ENCODE assay signal across 7 cellular contexts in the genomic region with DNA sequence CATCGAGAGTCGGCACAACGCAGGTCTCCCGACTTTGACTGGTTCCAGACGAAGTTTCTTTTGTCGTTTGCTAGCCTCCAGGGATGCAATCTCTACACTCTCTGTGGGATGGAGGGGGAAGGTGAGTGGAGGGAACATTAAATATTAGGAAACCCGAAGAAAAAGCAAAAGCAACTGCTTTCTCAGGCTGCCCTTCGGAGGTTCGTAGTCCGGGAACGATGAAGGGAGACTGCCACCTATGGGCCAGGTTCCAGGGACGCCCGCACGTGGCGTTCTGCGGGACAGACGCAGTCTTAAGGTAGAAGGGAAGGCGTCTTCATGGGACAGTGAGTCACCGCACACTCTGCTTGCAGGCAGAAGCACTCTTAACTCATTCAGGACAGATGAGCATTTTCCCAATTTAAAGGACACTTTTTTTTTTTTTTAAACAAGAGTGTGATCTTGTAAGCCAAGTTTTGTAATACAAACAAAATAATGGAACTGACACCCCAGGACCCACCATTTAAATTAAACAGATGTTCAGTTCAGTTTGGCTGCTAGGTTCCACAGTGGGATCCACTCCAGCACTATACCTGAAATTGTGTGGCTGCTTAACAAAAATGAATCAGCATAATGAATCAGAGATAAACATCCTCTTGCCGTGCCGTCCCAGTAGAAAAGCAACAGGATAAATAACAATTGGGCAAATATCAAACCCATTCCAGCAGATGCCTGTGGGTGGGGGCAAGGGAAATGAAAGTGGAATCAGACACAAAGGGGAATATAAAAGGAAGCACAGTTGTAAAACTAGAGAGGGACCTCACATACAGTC.
DNase-seq lines count a peak whose midpoint lies in the region; ATAC-seq, FAIRE-seq and TF ChIP-seq lines count a peak whose summit lies in the region.

No MANE protein-coding gene starts in this region.

- peak overlapping the region; percentile 58 for H3K4me3 ChIP-seq in neural progenitor cell

- H3K27me3 Mint-ChIP-seq in neural progenitor cell (ENCODE audit: insufficient read depth, low read depth): peaks cover 3% of the 10 kb centered on the region
- H3K27me3 Mint-ChIP-seq in stimulated activated naive CD8-positive, alpha-beta T cell treated with anti-CD3 and anti-CD28 coated beads, Interleukin-15, amount 100 ng/mL, for 72 hours: peaks cover 39% of the 10 kb centered on the region

- no peak for TF ChIP-seq POLR2A in GM12892 (IDR thresholded peaks at IDR 0.05; ENCODE audit: low read depth, low read length)

- no peaks in the 10 kb centered on the region for H3F3A ChIP-seq in neural progenitor cell (ENCODE audit: low read depth)

- H3K27me3 ChIP-seq in neural progenitor cell: peaks cover 45% of the 10 kb centered on the region

- DNase-seq in GM12892 (ENCODE audit: insufficient read length) (peak; percentile 60), SHP77 treated with DMSO at 0.1 percent for 48 hours (lab: John Stamatoyannopoulos, UW) (peak; percentile 30), activated gamma-delta T cell treated with Interleukin-2 at 50 U/mL for 16 hours (peak; percentile 72), foreskin melanocyte (peak; percentile 57), neural progenitor cell (ENCODE audit: low spot score) (peak; percentile 86)
- peak; percentile 73 to 83 for DNase-seq in stimulated activated naive CD8-positive, alpha-beta T cell treated with anti-CD3 and anti-CD28 coated beads, Interleukin-15, amount 100 ng/mL, for 72 hours

- H3K4me3 Mint-ChIP-seq in neural progenitor cell: peak overlapping the region; percentile 85
- H3K4me3 Mint-ChIP-seq in stimulated activated naive CD8-positive, alpha-beta T cell treated with anti-CD3 and anti-CD28 coated beads, Interleukin-15, amount 100 ng/mL, for 72 hours: peak overlapping the region; percentile 69 to 77

- no peak overlapping the region for H3K27ac Mint-ChIP-seq in neural progenitor cell
- H3K27ac Mint-ChIP-seq in stimulated activated naive CD8-positive, alpha-beta T cell treated with anti-CD3 and anti-CD28 coated beads, Interleukin-15, amount 100 ng/mL, for 72 hours: no peak overlapping the region

- H3K36me3 ChIP-seq in neural progenitor cell: no peaks in the 10 kb centered on the region

- TF ChIP-seq CTCF in neural progenitor cell (IDR thresholded peaks at IDR 0.05): peak; percentile 84

- no peaks in the 10 kb centered on the region for H3K36me3 Mint-ChIP-seq in neural progenitor cell

- H3K79me2 ChIP-seq in neural progenitor cell (ENCODE audit: low read depth): no peaks in the 10 kb centered on the region

- TF ChIP-seq RAD21 in Ishikawa (IDR thresholded peaks at IDR 0.05; ENCODE audit: low read depth): peak; percentile 94

- no peaks in the 10 kb centered on the region for H4K20me1 ChIP-seq in neural progenitor cell (ENCODE audit: low read depth)

- peak overlapping the region; percentile 95 for H3K4me2 ChIP-seq in neural progenitor cell

- no peak overlapping the region for H3K27ac ChIP-seq in neural progenitor cell

- peaks cover 5% of the 10 kb centered on the region for H3K4me1 Mint-ChIP-seq in neural progenitor cell
- peaks cover 14% of the 10 kb centered on the region for H3K4me1 Mint-ChIP-seq in stimulated activated naive CD8-positive, alpha-beta T cell treated with anti-CD3 and anti-CD28 coated beads, Interleukin-15, amount 100 ng/mL, for 72 hours

- peak; percentile 82 for FAIRE-seq in GM12892 (lab: Jason Lieb, UNC)

- peaks cover 9% of the 10 kb centered on the region for H3K4me1 ChIP-seq in neural progenitor cell

- ATAC-seq in stimulated activated naive CD8-positive, alpha-beta T cell treated with anti-CD3 and anti-CD28 coated beads, Interleukin-15, amount 100 ng/mL, for 72 hours: peak; percentile 98

- TF ChIP-seq EP300 in Ishikawa (IDR thresholded peaks at IDR 0.05; ENCODE audit: borderline replicate concordance): no peak

- H2AFZ ChIP-seq in neural progenitor cell (replicated peaks): peak overlapping the region; percentile 99

- no peak overlapping the region for H3K9ac ChIP-seq in neural progenitor cell

- no peaks in the 10 kb centered on the region for H3K9me3 ChIP-seq in neural progenitor cell (ENCODE audit: low read depth)

- H3K9me3 Mint-ChIP-seq in neural progenitor cell: no peaks in the 10 kb centered on the region
- H3K9me3 Mint-ChIP-seq in stimulated activated naive CD8-positive, alpha-beta T cell treated with anti-CD3 and anti-CD28 coated beads, Interleukin-15, amount 100 ng/mL, for 72 hours: no peaks in the 10 kb centered on the region

TF ChIP-seq in Ishikawa, 13 proteins besides CTCF, POLR2A, EP300 and RAD21:
- no peak for TF ChIP-seq CREB1 (IDR thresholded peaks at IDR 0.05; ENCODE audit: low read depth)
- TF ChIP-seq EGR1 (IDR thresholded peaks at IDR 0.05): no peak
- TF ChIP-seq REST (IDR thresholded peaks at IDR 0.05; ENCODE audit: low read depth): no peak
- TF ChIP-seq, protein P1, sequence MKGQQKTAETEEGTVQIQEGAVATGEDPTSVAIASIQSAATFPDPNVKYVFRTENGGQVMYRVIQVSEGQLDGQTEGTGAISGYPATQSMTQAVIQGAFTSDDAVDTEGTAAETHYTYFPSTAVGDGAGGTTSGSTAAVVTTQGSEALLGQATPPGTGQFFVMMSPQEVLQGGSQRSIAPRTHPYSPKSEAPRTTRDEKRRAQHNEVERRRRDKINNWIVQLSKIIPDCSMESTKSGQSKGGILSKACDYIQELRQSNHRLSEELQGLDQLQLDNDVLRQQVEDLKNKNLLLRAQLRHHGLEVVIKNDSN (IDR thresholded peaks at IDR 0.05): peak; percentile 53
- no peak for TF ChIP-seq ZBTB7A (IDR thresholded peaks at IDR 0.05; ENCODE audit: low read depth)
- TF ChIP-seq YY1 (IDR thresholded peaks at IDR 0.05; ENCODE audit: low read depth): no peak
- TF ChIP-seq NFIC (IDR thresholded peaks at IDR 0.05): 0 out of 2 replicates have a peak, but pooled peaks have one; percentile 6
- TF ChIP-seq, protein P2, sequence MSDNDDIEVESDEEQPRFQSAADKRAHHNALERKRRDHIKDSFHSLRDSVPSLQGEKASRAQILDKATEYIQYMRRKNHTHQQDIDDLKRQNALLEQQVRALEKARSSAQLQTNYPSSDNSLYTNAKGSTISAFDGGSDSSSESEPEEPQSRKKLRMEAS (IDR thresholded peaks at IDR 0.05): peak; percentile 89
- no peak for TF ChIP-seq FOXM1 (IDR thresholded peaks at IDR 0.05; ENCODE audit: borderline replicate concordance, low read depth)
- TF ChIP-seq TCF12 (IDR thresholded peaks at IDR 0.05; ENCODE audit: low read depth): no peak
- TF ChIP-seq CEBPB (IDR thresholded peaks at IDR 0.05): no peak
- TF ChIP-seq TEAD4 (IDR thresholded peaks at IDR 0.05): no peak
- no peak for TF ChIP-seq TAF1 (IDR thresholded peaks at IDR 0.05; ENCODE audit: low read depth)

Comparison
In these comparisons a context has a peak if more than half of its experiments do, and no peak if none do; other contexts are left out.
1. DNase-seq: peak in every context shown above with its lines; median percentile 86 in neural progenitor cell; 78 in stimulated activated naive CD8-positive, alpha-beta T cell treated with anti-CD3 and anti-CD28 coated beads, Interleukin-15, amount 100 ng/mL, for 72 hours; 72 in activated gamma-delta T cell treated with Interleukin-2 at 50 U/mL for 16 hours; 60 in GM12892; 57 in foreskin melanocyte; 30 in SHP77 treated with DMSO at 0.1 percent for 48 hours.